Comparison of ENCODE assay signal across 1 cellular context in genomic region chr2:47904903-47905453, GRCh38.
TF ChIP-seq lines count a peak whose summit lies in the region.

No MANE protein-coding gene starts in this region.

TF ChIP-seq in A549, 52 proteins besides CTCF, POLR2A, EP300 and RAD21 (continued from another document):
- TF ChIP-seq KDM1A (IDR thresholded peaks at IDR 0.05; ENCODE audit: low read depth) = no peak
- TF ChIP-seq HOXB13 (CRISPR knock-in tag; IDR thresholded peaks at IDR 0.05; ENCODE audit: low read depth) = no peak
- no peak for TF ChIP-seq ZSCAN20 (CRISPR knock-in tag; IDR thresholded peaks at IDR 0.05)
- no peak for TF ChIP-seq GATA3 (IDR thresholded peaks at IDR 0.05; ENCODE audit: borderline replicate concordance)
- no peak for TF ChIP-seq ESRRA (IDR thresholded peaks at IDR 0.05; ENCODE audit: borderline replicate concordance, low read length)
